19 cellular contexts compared by ENCODE assay signal in genomic region chr18:515838-516237, GRCh38. TPM values are rescaled to one million over a fixed set of nuclear protein-coding genes. Genes with fewer than 3 reads are reported as not detected.
A peak's percentile ranks its signal among the peaks of the same experiment; 100 is the strongest.
DNase-seq lines count a peak whose midpoint lies in the region; ATAC-seq, FAIRE-seq and TF ChIP-seq lines count a peak whose summit lies in the region.
"Had no signal": no experiment of that assay in that cellular context is flagged by ENCODE, and none has a peak within 500 bp of the region (broad histone marks: within the 10 kb centered on the region; RNA-seq: fewer than 3 reads in every experiment).

No MANE protein-coding gene starts in this region.

- peaks cover 8% of the 10 kb centered on the region for H3K4me1 Mint-ChIP-seq in GM23338
- H3K4me1 Mint-ChIP-seq: IgD-negative memory B cell had no signal

- no TSS peak for BruUV-seq in PC-3 (replicated peaks; lab: Mats Ljungman, UMichigan)
- BruUV-seq in endothelial cell of umbilical vein (replicated peaks; lab: Mats Ljungman, UMichigan), result TSS peak; percentile 75

- H3K4me2 ChIP-seq in GM23338 (0 out of 2 replicates have a peak overlapping the region, but pooled peaks have one; percentile 23), PC-3 (ENCODE audit: low read length) (no peak overlapping the region), endothelial cell of umbilical vein (ENCODE audit: insufficient read depth, low read length) (peak overlapping the region; percentile 92), Karpas-422 (ENCODE audit: low read depth, low read length, poor library complexity, severe bottlenecking) (no peak overlapping the region)

- intact Hi-C loops in PC-3 (cut with micrococcal nuclease), result no loop called here
- intact Hi-C loops in endothelial cell of umbilical vein (cut with micrococcal nuclease), result loop anchor here (1.0 to 5.0 kb wide), 2 partner anchors 9 to 249 kb away; partner anchors contain the start of gene THOC1
- intact Hi-C loops in sigmoid colon (cut with DNase I), result no loop called here

- H3K27me3 Mint-ChIP-seq in GM23338 (ENCODE audit: insufficient read depth, low read depth, poor library complexity), result peaks cover 11% of the 10 kb centered on the region
- H3K27me3 Mint-ChIP-seq: IgD-negative memory B cell had no signal

- no peak overlapping the region for H3K27ac Mint-ChIP-seq in GM23338
- H3K27ac Mint-ChIP-seq: HFFc6, IgD-negative memory B cell had no signal

- DNase-seq in GM23338 (ENCODE audit: low spot score), result no peak
- peak; percentile 32 for DNase-seq in PC-3
- DNase-seq in endothelial cell of umbilical vein (ENCODE audit: low read depth, low spot score), result peak; percentile 71
- DNase-seq in NCI-H1930 (lab: John Stamatoyannopoulos, UW), result no peak
- no peak for DNase-seq in sigmoid colon
- DNase-seq in Karpas-422, result no peak
- DNase-seq in stimulated activated CD4-positive, alpha-beta T cell treated with anti-CD3 and anti-CD28 coated beads, Interleukin-4, amount 100 ng/mL, for 24 hours, result no peak
- DNase-seq: AML-193, DMS 273 treated with DMSO at 0.1 percent for 48 hours, HFFc6, NCI-H1105 treated with DMSO at 0.1 percent for 48 hours, NCI-H1694 had no signal

- H3K9me2 ChIP-seq in GM23338 (ENCODE audit: insufficient read depth) (peaks cover 6% of the 10 kb centered on the region; the same call in 1 of the 2 replicates), PC-3 (replicated peaks; ENCODE audit: low read length) (no peaks in the 10 kb centered on the region), Karpas-422 (replicated peaks; ENCODE audit: insufficient read depth, low read length) (no peaks in the 10 kb centered on the region)

- TF ChIP-seq CTCF in GM23338 (conservative IDR thresholded peaks at IDR 0.05; ENCODE audit: low read depth in 2 of 2) (no peak), PC-3 (conservative IDR thresholded peaks at IDR 0.05; ENCODE audit: low read depth, low read length) (no peak), endothelial cell of umbilical vein (IDR thresholded peaks at IDR 0.05; ENCODE audit: extremely low read depth in 1 of 2, insufficient read depth in 1 of 2, low read depth in 1 of 2, low read length in 2 of 2) (no peak), sigmoid colon (IDR thresholded peaks at IDR 0.05) (no peak)

- 43 to 64% methylated on average over 4 of the region's 4 CpGs for WGBS in sigmoid colon, 2 donors

- no peaks in the 10 kb centered on the region for H3K27me3 ChIP-seq in GM23338 (ENCODE audit: insufficient read depth)
- no peaks in the 10 kb centered on the region for H3K27me3 ChIP-seq in PC-3 (ENCODE audit: low read length)
- H3K27me3 ChIP-seq in endothelial cell of umbilical vein (ENCODE audit: control insufficient read depth in 2 of 2, insufficient read depth in 2 of 2, low read length in 2 of 2), result no peaks in the 10 kb centered on the region
- H3K27me3 ChIP-seq in sigmoid colon, result no peaks in the 10 kb centered on the region
- no peaks in the 10 kb centered on the region for H3K27me3 ChIP-seq in Karpas-422 (ENCODE audit: low read length)

- TF ChIP-seq EP300 in sigmoid colon (IDR thresholded peaks at IDR 0.05), result no peak

- TF ChIP-seq POLR2A in endothelial cell of umbilical vein (IDR thresholded peaks at IDR 0.05; ENCODE audit: low read depth, low read length) (no peak), sigmoid colon (IDR thresholded peaks at IDR 0.05) (no peak)

- ATAC-seq in GM23338 (no peak), PC-3 (no peak; the same call in 1 of the 2 replicates)
- ATAC-seq: Right ventricle myocardium inferior had no signal

- H3K36me3 Mint-ChIP-seq in GM23338 (ENCODE audit: low read depth), result peaks cover 22% of the 10 kb centered on the region
- H3K36me3 Mint-ChIP-seq: IgD-negative memory B cell had no signal

- H3K36me3 ChIP-seq in GM23338 (ENCODE audit: insufficient read depth) (no peaks in the 10 kb centered on the region), PC-3 (ENCODE audit: low read depth, low read length) (no peaks in the 10 kb centered on the region), endothelial cell of umbilical vein (ENCODE audit: control insufficient read depth in 2 of 2, extremely low read depth in 1 of 2, insufficient read depth in 2 of 2, low read length in 2 of 2) (no peaks in the 10 kb centered on the region), sigmoid colon (no peaks in the 10 kb centered on the region), Karpas-422 (ENCODE audit: insufficient read depth, low read length) (no peaks in the 10 kb centered on the region)

- no peaks in the 10 kb centered on the region for H4K20me1 ChIP-seq in GM23338 (replicated peaks; ENCODE audit: insufficient read depth)
- H4K20me1 ChIP-seq in PC-3 (ENCODE audit: low read length), result no peaks in the 10 kb centered on the region
- no peaks in the 10 kb centered on the region for H4K20me1 ChIP-seq in endothelial cell of umbilical vein (replicated peaks; ENCODE audit: control insufficient read depth, extremely low read depth, insufficient read depth, low read length)
- H4K20me1 ChIP-seq in Karpas-422 (ENCODE audit: insufficient read depth, low read depth, low read length), result no peaks in the 10 kb centered on the region

- POLR2A ChIA-PET in PC-3 (lab: Charles Lee; ENCODE audit: unreplicated experiment), result no interaction called here
- POLR2A ChIA-PET in endothelial cell of umbilical vein (lab: Charles Lee), result no interaction called here

- dilution Hi-C loops in endothelial cell of umbilical vein (cut with MboI; ENCODE audit: extremely low pct_ligation_motif_present, low sequenced_read_pairs), result no loop called here

- H3K9me3 Mint-ChIP-seq in GM23338, result peaks cover 37% of the 10 kb centered on the region

- H3K9ac ChIP-seq in PC-3 (ENCODE audit: low read length) (no peak overlapping the region), endothelial cell of umbilical vein (replicated peaks; ENCODE audit: extremely low read depth, insufficient read depth, low read length) (peak overlapping the region; percentile 38), Karpas-422 (ENCODE audit: low read length) (no peak overlapping the region)

- H2AFZ ChIP-seq in GM23338, result peak overlapping the region; percentile 67; the same call in 1 of the 2 replicates
- no peak overlapping the region for H2AFZ ChIP-seq in PC-3 (ENCODE audit: low read length)
- H2AFZ ChIP-seq in endothelial cell of umbilical vein (ENCODE audit: low read depth, low read length), result peak overlapping the region; percentile 62
- H2AFZ ChIP-seq in Karpas-422 (ENCODE audit: low read length), result no peak overlapping the region

- H3K9me1 ChIP-seq in endothelial cell of umbilical vein (replicated peaks; ENCODE audit: control insufficient read depth, extremely low read depth, insufficient read depth, low read length), result no peaks in the 10 kb centered on the region

- FAIRE-seq in endothelial cell of umbilical vein (lab: Jason Lieb, UNC), result no peak
- FAIRE-seq: GM12891, H54, RCC 7860 had no signal

- H3F3A ChIP-seq in GM23338 (replicated peaks; ENCODE audit: low read depth) (no peaks in the 10 kb centered on the region), PC-3 (ENCODE audit: low read length, unreplicated experiment) (no peaks in the 10 kb centered on the region)

- H3K9me3 ChIP-seq in PC-3 (ENCODE audit: low read length) (no peaks in the 10 kb centered on the region), endothelial cell of umbilical vein (replicated peaks; ENCODE audit: control insufficient read depth, insufficient read depth, low read length) (no peaks in the 10 kb centered on the region), sigmoid colon (no peaks in the 10 kb centered on the region), Karpas-422 (ENCODE audit: low read length) (no peaks in the 10 kb centered on the region)

- H3K4me3 ChIP-seq in GM23338 (no peak overlapping the region), PC-3 (ENCODE audit: low read length) (no peak overlapping the region), endothelial cell of umbilical vein (replicated peaks in 1 of 3; ENCODE audit: insufficient read depth in 1 of 3, low read depth in 1 of 3, low read length in 3 of 3) (no peak overlapping the region), sigmoid colon (no peak overlapping the region), Karpas-422 (ENCODE audit: low read length) (no peak overlapping the region)
- H3K4me3 ChIP-seq: SK-N-MC had no signal

- no peaks in the 10 kb centered on the region for H3K79me2 ChIP-seq in GM23338 (replicated peaks; ENCODE audit: insufficient read depth)
- no peaks in the 10 kb centered on the region for H3K79me2 ChIP-seq in PC-3 (ENCODE audit: low read length)
- no peaks in the 10 kb centered on the region for H3K79me2 ChIP-seq in endothelial cell of umbilical vein (ENCODE audit: control insufficient read depth, insufficient read depth, low read length)
- no peaks in the 10 kb centered on the region for H3K79me2 ChIP-seq in Karpas-422 (ENCODE audit: low read length)

- no peak overlapping the region for H3K4me3 Mint-ChIP-seq in GM23338
- H3K4me3 Mint-ChIP-seq: HFFc6, IgD-negative memory B cell had no signal

- CTCF ChIA-PET in PC-3 (lab: Charles Lee), result no interaction called here
- CTCF ChIA-PET in endothelial cell of umbilical vein (lab: Charles Lee), result interaction anchor here (1.6 kb wide), 1 partner anchor 13 kb away, joined by 3 read pairs; no protein-coding TSS in a partner anchor

- H3K27ac ChIP-seq in GM23338 (ENCODE audit: low read depth) (no peak overlapping the region), PC-3 (ENCODE audit: low read length) (no peak overlapping the region), endothelial cell of umbilical vein (ENCODE audit: insufficient read depth, low read depth, low read length) (peak overlapping the region; percentile 82), sigmoid colon (no peak overlapping the region), Karpas-422 (ENCODE audit: low read length) (no peak overlapping the region)
- H3K27ac ChIP-seq: SK-N-MC had no signal

- H3K4me1 ChIP-seq in GM23338 (ENCODE audit: insufficient read depth) (peaks cover 8% of the 10 kb centered on the region), PC-3 (ENCODE audit: insufficient read depth, low read length) (peaks cover 8% of the 10 kb centered on the region), endothelial cell of umbilical vein (ENCODE audit: control insufficient read depth, extremely low read depth, insufficient read depth, low read length) (peaks cover 35% of the 10 kb centered on the region), sigmoid colon (peaks cover 0 to 14% (median 14%) of the 10 kb centered on the region in 4 donors), Karpas-422 (ENCODE audit: low read length) (no peaks in the 10 kb centered on the region)

RNA-seq across cellular contexts. Expression of gene COLEC12, which starts 15.3 kb away (rescaled TPM):
- 3.2 and 4.0 TPM in 2 replicates for total RNA-seq in GM23338 (2014; rRNA removed; shearing (Covaris generic))
- polyA plus RNA-seq in GM23338 (2016; fragmentation: Nextera tagmentation; extraction: Ambion mirVana), result 1.1 and 2.0 TPM in 2 replicates
- total RNA-seq in PC-3 (2014; rRNA removed), result 0.04 TPM in 1 of 2 replicates, not detected in the other
- 13.8 and 17.1 TPM in 2 replicates for total RNA-seq in endothelial cell of umbilical vein
- polyA plus RNA-seq in endothelial cell of umbilical vein, result 7.6 and 8.0 TPM in 2 replicates
- 6.0 and 7.4 TPM in 2 replicates for polyA plus RNA-seq in endothelial cell of umbilical vein (2011; cell fraction: cytosol; rRNA removed)
- 8.7 and 11.4 TPM in 2 replicates for polyA plus RNA-seq in endothelial cell of umbilical vein (2011; cell fraction: nucleus; rRNA removed)
- 6.0 and 8.4 TPM in 2 replicates for polyA plus RNA-seq in endothelial cell of umbilical vein (2012)
- 6.6 and 8.5 TPM in 2 replicates for polyA minus RNA-seq in endothelial cell of umbilical vein
- polyA minus RNA-seq in endothelial cell of umbilical vein (2011; cell fraction: cytosol; rRNA and poly(A)+ RNA removed), result not detected
- 6.1 and 7.1 TPM in 2 replicates for polyA minus RNA-seq in endothelial cell of umbilical vein (2011; cell fraction: nucleus; rRNA and poly(A)+ RNA removed)
- total RNA-seq in sigmoid colon, result 10 to 100 TPM; 15.9 to 24.7 (median 19.0) TPM
- 1 to 10 TPM in 2 of 3 donors, under 1 TPM in 1; 0.69 to 4.2 (median 2.4) TPM for polyA plus RNA-seq in sigmoid colon
- not detected in 2 replicates for total RNA-seq in Karpas-422 (2014; rRNA removed; shearing (Covaris generic); ENCODE audit: low replicate concordance)
- total RNA-seq: HT1080 had no signal
- polyA plus RNA-seq: IgD-negative memory B cell had no signal

Comparison
In these comparisons a context has a peak if more than half of its experiments do, and no peak if none do; other contexts are left out.
1. DNase-seq: peak in PC-3 (single experiment) and endothelial cell of umbilical vein (single experiment); none in GM23338 (single experiment), NCI-H1930 (0 of 2), sigmoid colon (single experiment), Karpas-422 (single experiment) and stimulated activated CD4-positive, alpha-beta T cell treated with anti-CD3 and anti-CD28 coated beads, Interleukin-4, amount 100 ng/mL, for 24 hours (single experiment).
2. H2AFZ ChIP-seq: peak in GM23338 (single experiment) and endothelial cell of umbilical vein (single experiment); none in PC-3 (single experiment) and Karpas-422 (single experiment).
3. H3K4me2 ChIP-seq: peak in GM23338 (single experiment) and endothelial cell of umbilical vein (single experiment); none in PC-3 (single experiment) and Karpas-422 (single experiment).